In the genomic region with DNA sequence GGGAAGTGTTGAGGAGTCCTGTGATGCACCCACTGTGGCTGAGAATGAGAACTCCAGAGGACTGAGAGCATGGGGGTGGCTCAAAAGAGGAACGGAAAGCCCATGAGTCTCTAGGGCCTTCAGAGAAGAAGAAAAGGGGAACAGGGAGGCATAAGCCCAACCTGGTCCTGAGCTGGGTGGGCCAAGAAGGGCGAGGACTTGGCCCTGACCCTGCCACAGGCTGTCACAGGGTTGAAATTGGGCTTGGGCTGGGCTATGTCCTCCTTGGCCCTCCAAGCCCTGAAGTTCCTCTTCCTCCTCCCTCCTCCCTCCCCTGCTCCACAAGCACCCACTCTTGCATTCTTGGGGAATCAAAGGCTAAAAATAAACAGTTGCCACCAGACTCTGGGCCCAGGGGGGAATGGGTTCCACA, we compare ENCODE assay signal across 1 cellular context.
TF ChIP-seq lines count a peak whose summit lies in the region.

No MANE protein-coding gene starts in this region.

TF ChIP-seq in GM12878, 131 proteins besides CTCF, POLR2A, EP300 and RAD21 (continued from another document and continues in another):
- TF ChIP-seq MLLT1 (IDR thresholded peaks at IDR 0.05), result peak; percentile 63; the same call in 1 of the 2 replicates
- peak; percentile 94 for TF ChIP-seq MEF2B (IDR thresholded peaks at IDR 0.05; ENCODE audit: partially characterized antibody, poor library complexity, severe bottlenecking)
- peak; percentile 98 for TF ChIP-seq DPF2 (IDR thresholded peaks at IDR 0.05)
- TF ChIP-seq ASH2L (IDR thresholded peaks at IDR 0.05; ENCODE audit: borderline replicate concordance, low read depth), result no peak
- TF ChIP-seq E4F1 (IDR thresholded peaks at IDR 0.05; ENCODE audit: borderline replicate concordance, partially characterized antibody), result no peak
- TF ChIP-seq BCL11A (IDR thresholded peaks at IDR 0.05; ENCODE audit: low read depth, low read length), result peak; percentile 91
- no peak for TF ChIP-seq MYC (IDR thresholded peaks at IDR 0.05; ENCODE audit: insufficient read depth, insufficient read length, insufficient replicate concordance, low read length, severe bottlenecking)
- TF ChIP-seq, protein P1, sequence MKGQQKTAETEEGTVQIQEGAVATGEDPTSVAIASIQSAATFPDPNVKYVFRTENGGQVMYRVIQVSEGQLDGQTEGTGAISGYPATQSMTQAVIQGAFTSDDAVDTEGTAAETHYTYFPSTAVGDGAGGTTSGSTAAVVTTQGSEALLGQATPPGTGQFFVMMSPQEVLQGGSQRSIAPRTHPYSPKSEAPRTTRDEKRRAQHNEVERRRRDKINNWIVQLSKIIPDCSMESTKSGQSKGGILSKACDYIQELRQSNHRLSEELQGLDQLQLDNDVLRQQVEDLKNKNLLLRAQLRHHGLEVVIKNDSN (IDR thresholded peaks at IDR 0.05; ENCODE audit: borderline replicate concordance, extremely low read length, insufficient read depth, low read depth, low read length), result no peak
- TF ChIP-seq ZNF687 (IDR thresholded peaks at IDR 0.05), result peak; percentile 60; the same call in 1 of the 2 replicates
- no peak for TF ChIP-seq YBX1 (IDR thresholded peaks at IDR 0.05)
- no peak for TF ChIP-seq CEBPB (IDR thresholded peaks at IDR 0.05; ENCODE audit: borderline replicate concordance in 1 of 2, low read depth in 2 of 2, low read length in 2 of 2)
- TF ChIP-seq HDAC2 (IDR thresholded peaks at IDR 0.05), result no peak
- TF ChIP-seq WRNIP1 (IDR thresholded peaks at IDR 0.05; ENCODE audit: borderline replicate concordance, low read depth, low read length), result peak; percentile 54; the same call in 1 of the 2 replicates
- no peak for TF ChIP-seq RB1 (IDR thresholded peaks at IDR 0.05; ENCODE audit: borderline replicate concordance)
- TF ChIP-seq, protein P2, sequence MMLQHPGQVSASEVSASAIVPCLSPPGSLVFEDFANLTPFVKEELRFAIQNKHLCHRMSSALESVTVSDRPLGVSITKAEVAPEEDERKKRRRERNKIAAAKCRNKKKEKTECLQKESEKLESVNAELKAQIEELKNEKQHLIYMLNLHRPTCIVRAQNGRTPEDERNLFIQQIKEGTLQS (IDR thresholded peaks at IDR 0.05; ENCODE audit: borderline replicate concordance, extremely low read depth, low read depth, low read length), result no peak
- no peak for TF ChIP-seq HCFC1 (IDR thresholded peaks at IDR 0.05; ENCODE audit: low read length)
- TF ChIP-seq MTA2 (IDR thresholded peaks at IDR 0.05; ENCODE audit: low read depth), result peak; percentile 86
- TF ChIP-seq POLR2AphosphoS2 (IDR thresholded peaks at IDR 0.05; ENCODE audit: low read depth, low read length), result no peak
- TF ChIP-seq ZNF622 (IDR thresholded peaks at IDR 0.05), result no peak
- no peak for TF ChIP-seq CREB1 (IDR thresholded peaks at IDR 0.05; ENCODE audit: low read depth)
- 0 out of 2 replicates have a peak, but pooled peaks have one; percentile 20 for TF ChIP-seq TCF12 (IDR thresholded peaks at IDR 0.05; ENCODE audit: low read depth, low read length)
- TF ChIP-seq NBN (IDR thresholded peaks at IDR 0.05), result peak; percentile 82
- TF ChIP-seq CBX3 (IDR thresholded peaks at IDR 0.05; ENCODE audit: borderline replicate concordance, low read depth), result no peak
- TF ChIP-seq BACH1 (IDR thresholded peaks at IDR 0.05; ENCODE audit: borderline replicate concordance), result peak; percentile 84; the same call in 1 of the 2 replicates
- TF ChIP-seq IKZF2 (IDR thresholded peaks at IDR 0.05), result peak; percentile 99
- TF ChIP-seq SMAD5 (IDR thresholded peaks at IDR 0.05; ENCODE audit: low read depth), result no peak
- TF ChIP-seq TCF3 (IDR thresholded peaks at IDR 0.05; ENCODE audit: borderline replicate concordance, insufficient read depth, low read depth, low read length), result 0 out of 2 replicates have a peak, but pooled peaks have one; percentile 11
- TF ChIP-seq RELB (IDR thresholded peaks at IDR 0.05; ENCODE audit: low read depth), result peak; percentile 96
- TF ChIP-seq RUNX3 (IDR thresholded peaks at IDR 0.05; ENCODE audit: low read length), result peak; percentile 49
- no peak for TF ChIP-seq CHD4 (IDR thresholded peaks at IDR 0.05)
- peak; percentile 76; the same call in 1 of the 2 replicates for TF ChIP-seq PAX5 (IDR thresholded peaks at IDR 0.05; ENCODE audit: borderline replicate concordance, low read depth, low read length)
- no peak for TF ChIP-seq FOXM1 (IDR thresholded peaks at IDR 0.05; ENCODE audit: low read depth, low read length)
- TF ChIP-seq FOXK2 (IDR thresholded peaks at IDR 0.05), result no peak
- TF ChIP-seq SKIL (IDR thresholded peaks at IDR 0.05; ENCODE audit: low read depth, poor library complexity, severe bottlenecking), result peak; percentile 43
- TF ChIP-seq, protein P3, sequence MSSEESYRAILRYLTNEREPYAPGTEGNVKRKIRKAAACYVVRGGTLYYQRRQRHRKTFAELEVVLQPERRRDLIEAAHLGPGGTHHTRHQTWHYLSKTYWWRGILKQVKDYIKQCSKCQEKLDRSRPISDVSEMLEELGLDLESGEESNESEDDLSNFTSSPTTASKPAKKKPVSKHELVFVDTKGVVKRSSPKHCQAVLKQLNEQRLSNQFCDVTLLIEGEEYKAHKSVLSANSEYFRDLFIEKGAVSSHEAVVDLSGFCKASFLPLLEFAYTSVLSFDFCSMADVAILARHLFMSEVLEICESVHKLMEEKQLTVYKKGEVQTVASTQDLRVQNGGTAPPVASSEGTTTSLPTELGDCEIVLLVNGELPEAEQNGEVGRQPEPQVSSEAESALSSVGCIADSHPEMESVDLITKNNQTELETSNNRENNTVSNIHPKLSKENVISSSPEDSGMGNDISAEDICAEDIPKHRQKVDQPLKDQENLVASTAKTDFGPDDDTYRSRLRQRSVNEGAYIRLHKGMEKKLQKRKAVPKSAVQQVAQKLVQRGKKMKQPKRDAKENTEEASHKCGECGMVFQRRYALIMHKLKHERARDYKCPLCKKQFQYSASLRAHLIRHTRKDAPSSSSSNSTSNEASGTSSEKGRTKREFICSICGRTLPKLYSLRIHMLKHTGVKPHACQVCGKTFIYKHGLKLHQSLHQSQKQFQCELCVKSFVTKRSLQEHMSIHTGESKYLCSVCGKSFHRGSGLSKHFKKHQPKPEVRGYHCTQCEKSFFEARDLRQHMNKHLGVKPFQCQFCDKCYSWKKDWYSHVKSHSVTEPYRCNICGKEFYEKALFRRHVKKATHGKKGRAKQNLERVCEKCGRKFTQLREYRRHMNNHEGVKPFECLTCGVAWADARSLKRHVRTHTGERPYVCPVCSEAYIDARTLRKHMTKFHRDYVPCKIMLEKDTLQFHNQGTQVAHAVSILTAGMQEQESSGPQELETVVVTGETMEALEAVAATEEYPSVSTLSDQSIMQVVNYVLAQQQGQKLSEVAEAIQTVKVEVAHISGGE (CRISPR knock-in tag; IDR thresholded peaks at IDR 0.05), result no peak
- TF ChIP-seq CHD2 (IDR thresholded peaks at IDR 0.05; ENCODE audit: borderline replicate concordance, low read depth, low read length), result 0 out of 2 replicates have a peak, but pooled peaks have one; percentile 41
- TF ChIP-seq TBL1XR1 (IDR thresholded peaks at IDR 0.05; ENCODE audit: low read depth, low read length), result no peak
- peak; percentile 58 for TF ChIP-seq NFIC (IDR thresholded peaks at IDR 0.05; ENCODE audit: low read depth, low read length)
- TF ChIP-seq PAX8 (IDR thresholded peaks at IDR 0.05), result no peak
- TF ChIP-seq ETV6 (conservative IDR thresholded peaks at IDR 0.05 in 1 of 2, IDR thresholded peaks at IDR 0.05 in 1 of 2; ENCODE audit: borderline replicate concordance in 1 of 2, low read depth in 1 of 2), result no peak; a peak in 1 of 4 replicates
- no peak; a peak in 1 of 4 replicates for TF ChIP-seq BHLHE40 (IDR thresholded peaks at IDR 0.05; ENCODE audit: borderline replicate concordance in 1 of 2, low read depth in 2 of 2, low read length in 1 of 2)
- TF ChIP-seq TCF7 (IDR thresholded peaks at IDR 0.05; ENCODE audit: borderline replicate concordance), result no peak
- TF ChIP-seq YY1 (IDR thresholded peaks at IDR 0.05; ENCODE audit: low read depth, low read length), result no peak
- TF ChIP-seq, protein P4, sequence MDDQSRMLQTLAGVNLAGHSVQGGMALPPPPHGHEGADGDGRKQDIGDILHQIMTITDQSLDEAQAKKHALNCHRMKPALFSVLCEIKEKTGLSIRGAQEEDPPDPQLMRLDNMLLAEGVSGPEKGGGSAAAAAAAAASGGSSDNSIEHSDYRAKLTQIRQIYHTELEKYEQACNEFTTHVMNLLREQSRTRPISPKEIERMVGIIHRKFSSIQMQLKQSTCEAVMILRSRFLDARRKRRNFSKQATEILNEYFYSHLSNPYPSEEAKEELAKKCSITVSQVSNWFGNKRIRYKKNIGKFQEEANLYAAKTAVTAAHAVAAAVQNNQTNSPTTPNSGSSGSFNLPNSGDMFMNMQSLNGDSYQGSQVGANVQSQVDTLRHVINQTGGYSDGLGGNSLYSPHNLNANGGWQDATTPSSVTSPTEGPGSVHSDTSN (IDR thresholded peaks at IDR 0.05; ENCODE audit: insufficient replicate concordance, low read depth, low read length), result no peak
- peak; percentile 90 for TF ChIP-seq HDGF (IDR thresholded peaks at IDR 0.05)
